ENCODE assay signal across 1 cellular context in the genomic region with DNA sequence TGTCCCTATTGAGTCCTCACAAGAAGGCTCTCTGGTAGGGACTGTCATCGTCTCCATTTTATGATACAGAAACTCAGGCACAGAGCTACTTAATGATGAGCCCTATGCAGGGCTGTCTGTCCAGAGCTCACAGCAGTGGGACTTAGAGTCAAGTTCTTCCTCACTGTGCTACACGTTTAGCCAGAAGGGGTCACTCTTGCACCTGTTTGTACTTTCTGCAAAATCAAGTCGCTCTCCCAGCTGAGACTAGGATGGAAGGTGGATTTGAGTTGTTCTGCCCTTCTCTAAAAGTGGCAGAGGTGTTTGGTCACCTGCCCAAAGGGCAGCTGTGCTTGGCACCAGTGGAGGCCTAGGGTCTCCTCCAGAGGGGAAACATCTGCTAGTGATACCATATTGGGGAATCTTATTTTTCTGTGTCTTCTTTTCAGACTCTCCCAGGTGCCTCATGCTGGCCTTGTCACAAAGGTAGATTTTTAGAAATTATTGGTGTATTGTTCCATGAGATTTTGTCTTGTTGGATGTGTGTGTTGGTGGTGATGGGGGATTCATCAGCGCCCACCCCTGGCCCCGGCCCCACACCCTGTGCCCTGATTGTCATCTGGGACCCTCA.
TF ChIP-seq lines count a peak whose summit lies in the region.

No MANE protein-coding gene starts in this region.

TF ChIP-seq in WTC11, 78 proteins besides CTCF, POLR2A, EP300 and RAD21 (continued from another document):
- TF ChIP-seq, protein P1, sequence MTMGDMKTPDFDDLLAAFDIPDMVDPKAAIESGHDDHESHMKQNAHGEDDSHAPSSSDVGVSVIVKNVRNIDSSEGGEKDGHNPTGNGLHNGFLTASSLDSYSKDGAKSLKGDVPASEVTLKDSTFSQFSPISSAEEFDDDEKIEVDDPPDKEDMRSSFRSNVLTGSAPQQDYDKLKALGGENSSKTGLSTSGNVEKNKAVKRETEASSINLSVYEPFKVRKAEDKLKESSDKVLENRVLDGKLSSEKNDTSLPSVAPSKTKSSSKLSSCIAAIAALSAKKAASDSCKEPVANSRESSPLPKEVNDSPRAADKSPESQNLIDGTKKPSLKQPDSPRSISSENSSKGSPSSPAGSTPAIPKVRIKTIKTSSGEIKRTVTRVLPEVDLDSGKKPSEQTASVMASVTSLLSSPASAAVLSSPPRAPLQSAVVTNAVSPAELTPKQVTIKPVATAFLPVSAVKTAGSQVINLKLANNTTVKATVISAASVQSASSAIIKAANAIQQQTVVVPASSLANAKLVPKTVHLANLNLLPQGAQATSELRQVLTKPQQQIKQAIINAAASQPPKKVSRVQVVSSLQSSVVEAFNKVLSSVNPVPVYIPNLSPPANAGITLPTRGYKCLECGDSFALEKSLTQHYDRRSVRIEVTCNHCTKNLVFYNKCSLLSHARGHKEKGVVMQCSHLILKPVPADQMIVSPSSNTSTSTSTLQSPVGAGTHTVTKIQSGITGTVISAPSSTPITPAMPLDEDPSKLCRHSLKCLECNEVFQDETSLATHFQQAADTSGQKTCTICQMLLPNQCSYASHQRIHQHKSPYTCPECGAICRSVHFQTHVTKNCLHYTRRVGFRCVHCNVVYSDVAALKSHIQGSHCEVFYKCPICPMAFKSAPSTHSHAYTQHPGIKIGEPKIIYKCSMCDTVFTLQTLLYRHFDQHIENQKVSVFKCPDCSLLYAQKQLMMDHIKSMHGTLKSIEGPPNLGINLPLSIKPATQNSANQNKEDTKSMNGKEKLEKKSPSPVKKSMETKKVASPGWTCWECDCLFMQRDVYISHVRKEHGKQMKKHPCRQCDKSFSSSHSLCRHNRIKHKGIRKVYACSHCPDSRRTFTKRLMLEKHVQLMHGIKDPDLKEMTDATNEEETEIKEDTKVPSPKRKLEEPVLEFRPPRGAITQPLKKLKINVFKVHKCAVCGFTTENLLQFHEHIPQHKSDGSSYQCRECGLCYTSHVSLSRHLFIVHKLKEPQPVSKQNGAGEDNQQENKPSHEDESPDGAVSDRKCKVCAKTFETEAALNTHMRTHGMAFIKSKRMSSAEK (CRISPR knock-in tag; IDR thresholded peaks at IDR 0.05; ENCODE audit: borderline replicate concordance): no peak
- TF ChIP-seq TEAD1 (CRISPR knock-in tag; IDR thresholded peaks at IDR 0.05) (no peak), GRHL2 (CRISPR knock-in tag; IDR thresholded peaks at IDR 0.05; ENCODE audit: insufficient replicate concordance, severe bottlenecking) (no peak), KAT7 (CRISPR knock-in tag; IDR thresholded peaks at IDR 0.05; ENCODE audit: borderline replicate concordance) (no peak)
- TF ChIP-seq, protein P2, sequence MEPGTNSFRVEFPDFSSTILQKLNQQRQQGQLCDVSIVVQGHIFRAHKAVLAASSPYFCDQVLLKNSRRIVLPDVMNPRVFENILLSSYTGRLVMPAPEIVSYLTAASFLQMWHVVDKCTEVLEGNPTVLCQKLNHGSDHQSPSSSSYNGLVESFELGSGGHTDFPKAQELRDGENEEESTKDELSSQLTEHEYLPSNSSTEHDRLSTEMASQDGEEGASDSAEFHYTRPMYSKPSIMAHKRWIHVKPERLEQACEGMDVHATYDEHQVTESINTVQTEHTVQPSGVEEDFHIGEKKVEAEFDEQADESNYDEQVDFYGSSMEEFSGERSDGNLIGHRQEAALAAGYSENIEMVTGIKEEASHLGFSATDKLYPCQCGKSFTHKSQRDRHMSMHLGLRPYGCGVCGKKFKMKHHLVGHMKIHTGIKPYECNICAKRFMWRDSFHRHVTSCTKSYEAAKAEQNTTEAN (CRISPR knock-in tag; IDR thresholded peaks at IDR 0.05): no peak
